In genomic region chr11:69018924-69019323, GRCh38 we compare ENCODE assay signal across 16 cellular contexts. TPM values are rescaled to one million over a fixed set of nuclear protein-coding genes. Genes with fewer than 3 reads are reported as not detected.
DNase-seq lines count a peak whose midpoint lies in the region; ATAC-seq and TF ChIP-seq lines count a peak whose summit lies in the region.
"Had no signal": no experiment of that assay in that cellular context is flagged by ENCODE, and none has a peak within 500 bp of the region (broad histone marks: within the 10 kb centered on the region; RNA-seq: fewer than 3 reads in every experiment).

No MANE protein-coding gene starts in this region.

- H3K27ac ChIP-seq in mesenchymal stem cell (ENCODE audit: low read length, poor library complexity, severe bottlenecking) = no peak overlapping the region
- peak overlapping the region; percentile 59 to 80 for H3K27ac ChIP-seq in uterus
- H3K27ac ChIP-seq: hepatocyte, parathyroid adenoma had no signal

- no peak overlapping the region for H4K91ac ChIP-seq in mesenchymal stem cell (ENCODE audit: low read length)

- intact Hi-C loops in uterus (cut with DNase I; ENCODE audit: low total_unique reads) = loop anchor here (10.0 kb wide), 1 partner anchor 56 kb away; no protein-coding TSS in a partner anchor

- H2BK15ac ChIP-seq in mesenchymal stem cell (ENCODE audit: low read depth, poor library complexity, severe bottlenecking) = no peak overlapping the region

- no peaks in the 10 kb centered on the region for H3K79me1 ChIP-seq in mesenchymal stem cell (replicated peaks; ENCODE audit: low read length, poor library complexity, severe bottlenecking)

- no peak overlapping the region for H2BK12ac ChIP-seq in mesenchymal stem cell (ENCODE audit: low read length in 2 of 2)

- H3K4me2 ChIP-seq in mesenchymal stem cell (ENCODE audit: low read length, poor library complexity, severe bottlenecking) = no peak overlapping the region
- H3K4me2 ChIP-seq: hepatocyte had no signal

- peak overlapping the region; percentile 4 for H3K9ac ChIP-seq in mesenchymal stem cell (ENCODE audit: low read length)
- H3K9ac ChIP-seq: parathyroid adenoma had no signal

- no peak for ATAC-seq in HG03354 (IDR thresholded peaks at IDR 0.05; ENCODE audit: poor library complexity, severe bottlenecking, unreplicated experiment)
- ATAC-seq: mucosa of descending colon; stimulated activated naive CD8-positive, alpha-beta T cell treated with anti-CD3 and anti-CD28 coated beads, Interleukin-15, amount 100 ng/mL, for 72 hours had no signal

- H3K36me3 ChIP-seq in mesenchymal stem cell (ENCODE audit: control insufficient read depth in 1 of 2, insufficient read depth in 2 of 2, low read depth in 1 of 2, low read length in 2 of 2) (no peaks in the 10 kb centered on the region), uterus (no peaks in the 10 kb centered on the region)

- in situ Hi-C loops in astrocyte of the cerebellum (cut with HindIII; ENCODE audit: low sequenced_read_pairs) = no loop called here

- no peaks in the 10 kb centered on the region for H3K9me3 ChIP-seq in mesenchymal stem cell (ENCODE audit: control insufficient read depth, low read length)
- no peaks in the 10 kb centered on the region for H3K9me3 ChIP-seq in uterus
- H3K9me3 ChIP-seq: mucosa of descending colon had no signal

- no peak overlapping the region for H3K14ac ChIP-seq in mesenchymal stem cell (ENCODE audit: low read length in 2 of 2)

- H2BK120ac ChIP-seq in mesenchymal stem cell (ENCODE audit: low read depth, low read length) = no peak overlapping the region

- H4K8ac ChIP-seq in mesenchymal stem cell (ENCODE audit: low read length) = no peak overlapping the region

- no peak overlapping the region for H2AK5ac ChIP-seq in mesenchymal stem cell (ENCODE audit: low read length, severe bottlenecking)

- H3K27me3 ChIP-seq in mesenchymal stem cell (ENCODE audit: control insufficient read depth in 1 of 2, insufficient read depth in 1 of 2, low read length in 2 of 2) (no peaks in the 10 kb centered on the region), uterus (no peaks in the 10 kb centered on the region)
- H3K27me3 ChIP-seq: hepatocyte had no signal

- TF ChIP-seq CTCF in astrocyte of the cerebellum (IDR thresholded peaks at IDR 0.05; ENCODE audit: low read depth, low read length, missing control alignments) = no peak
- no peak for TF ChIP-seq CTCF in uterus (IDR thresholded peaks at IDR 0.05)

- no peak overlapping the region for H2BK5ac ChIP-seq in mesenchymal stem cell (ENCODE audit: low read depth, low read length, poor library complexity, severe bottlenecking)

- H3K4me1 ChIP-seq in mesenchymal stem cell (ENCODE audit: control insufficient read depth, insufficient read depth, low read depth, low read length) (peaks cover 15% of the 10 kb centered on the region), uterus (peaks cover 7 to 11% of the 10 kb centered on the region in 2 donors)
- H3K4me1 ChIP-seq: parathyroid adenoma had no signal

- no peak overlapping the region for H3K23ac ChIP-seq in mesenchymal stem cell (ENCODE audit: low read length in 2 of 2)

- no peak for TF ChIP-seq POLR2A in uterus (IDR thresholded peaks at IDR 0.05)

- no peak overlapping the region for H2AFZ ChIP-seq in mesenchymal stem cell (ENCODE audit: low read depth, low read length)
- H2AFZ ChIP-seq: hepatocyte, parathyroid adenoma had no signal

- WGBS in mesenchymal stem cell = 76% methylated on average over 13 of the region's 13 CpGs

- no peak overlapping the region for H3K4me3 ChIP-seq in astrocyte of the cerebellum (ENCODE audit: low read depth, low read length)
- H3K4me3 ChIP-seq in mesenchymal stem cell (ENCODE audit: insufficient read depth in 1 of 2, low read depth in 1 of 2, low read length in 2 of 2) = no peak overlapping the region
- no peak overlapping the region for H3K4me3 ChIP-seq in uterus
- H3K4me3 ChIP-seq: hepatocyte, mucosa of descending colon had no signal

- H3K18ac ChIP-seq in mesenchymal stem cell (ENCODE audit: low read depth in 1 of 2, low read length in 2 of 2) = no peak overlapping the region

- H3K4ac ChIP-seq in mesenchymal stem cell (ENCODE audit: low read depth in 1 of 2, low read length in 2 of 2) = no peak overlapping the region

- peak; percentile 85 for DNase-seq in GM03348 (ENCODE audit: low spot score)
- DNase-seq in astrocyte of the cerebellum (ENCODE audit: low read depth) = peak; percentile 66
- peak; percentile 24 for DNase-seq in mesenchymal stem cell
- DNase-seq in uterus = peak; percentile 71 to 80
- DNase-seq in NCI-H1105 treated with DMSO at 0.1 percent for 48 hours (lab: John Stamatoyannopoulos, UW) = no peak
- no peak for DNase-seq in cortex of kidney (lab: John Stamatoyannopoulos, UW)
- DNase-seq: activated CD4-positive, alpha-beta T cell treated with anti-CD3 and anti-CD28 coated beads, Interleukin-2, amount 50 U/mL, for 1 hour; activated T-cell treated with anti-CD3 and anti-CD28 coated beads, Interleukin-2, amount 50 U/mL, for 48 hours; CD4-positive, alpha-beta T cell; kidney glomerular epithelial cell; mucosa of descending colon; NCI-H748 treated with DMSO at 0.1 percent for 48 hours; stimulated activated naive CD8-positive, alpha-beta T cell treated with anti-CD3 and anti-CD28 coated beads, Interleukin-15, amount 100 ng/mL, for 72 hours had no signal

RNA-seq across cellular contexts. Expression of gene MRGPRF, which starts 5.9 kb away (rescaled TPM):
- 28.0 TPM for polyA plus RNA-seq in mesenchymal stem cell (2013, experiment 1 of 2)
- polyA plus RNA-seq in mesenchymal stem cell (2013, experiment 2 of 2) = 29.6 TPM
- total RNA-seq in uterus = 100 to 1,000 TPM in 1 of 4 donors, 10 to 100 TPM in 3; 52.6 to 173 (median 75.0) TPM
- total RNA-seq: CD4-positive, alpha-beta T cell had no signal

RNA-seq across cellular contexts. Expression of gene TPCN2, which starts 29.8 kb away (rescaled TPM):
- polyA plus RNA-seq in mesenchymal stem cell (2013, experiment 1 of 2) = 4.9 TPM
- polyA plus RNA-seq in mesenchymal stem cell (2013, experiment 2 of 2) = 4.7 TPM
- 10 to 100 TPM in 3 of 4 donors, 1 to 10 TPM in 1; 5.6 to 54.6 (median 17.7) TPM for total RNA-seq in uterus

RNA-seq across cellular contexts. Expression of gene MRGPRD, which starts 38.1 kb away (rescaled TPM):
- not detected for polyA plus RNA-seq in mesenchymal stem cell (2013, experiment 1 of 2)
- not detected for polyA plus RNA-seq in mesenchymal stem cell (2013, experiment 2 of 2)
- total RNA-seq in uterus = under 1 TPM in 1 of 4 donors, not detected in 3; 0.41 TPM
- total RNA-seq: CD4-positive, alpha-beta T cell; hepatocyte had no signal
- polyA plus RNA-seq: hepatocyte had no signal

Comparison
In these comparisons a context has a peak if more than half of its experiments do, and no peak if none do; other contexts are left out.
1. DNase-seq: peak in GM03348 (single experiment), astrocyte of the cerebellum (single experiment), mesenchymal stem cell (single experiment) and uterus (2 of 2); none in NCI-H1105 treated with DMSO at 0.1 percent for 48 hours (single experiment) and cortex of kidney (single experiment).